In genomic region chr9:127877566-127877998, GRCh38 we compare ENCODE assay signal across 1 cellular context.
TF ChIP-seq lines count a peak whose summit lies in the region.

TSS of gene AK1 (minus strand) at chr9:127877675. CDS start at chr9:127874617, 3,058 bp downstream.

TF ChIP-seq in HepG2, 621 proteins besides CTCF, POLR2A, EP300 and RAD21 (continued from another document and continues in another):
- TF ChIP-seq ZNF770 (CRISPR knock-in tag; IDR thresholded peaks at IDR 0.05): peak; percentile 17; the same call in 1 of the 2 replicates
- TF ChIP-seq SIN3A (IDR thresholded peaks at IDR 0.05; ENCODE audit: borderline replicate concordance, low read depth, low read length): 0 out of 2 replicates have a peak, but pooled peaks have one; percentile 62
- TF ChIP-seq CREBL2 (CRISPR knock-in tag; IDR thresholded peaks at IDR 0.05; ENCODE audit: borderline replicate concordance): no peak
- no peak for TF ChIP-seq SNAI1 (CRISPR knock-in tag; IDR thresholded peaks at IDR 0.05; ENCODE audit: borderline replicate concordance)
- peak; percentile 72 for TF ChIP-seq DR1 (CRISPR knock-in tag; IDR thresholded peaks at IDR 0.05)
- 0 out of 2 replicates have a peak, but pooled peaks have one; percentile 26 for TF ChIP-seq ZZZ3 (CRISPR knock-in tag; IDR thresholded peaks at IDR 0.05; ENCODE audit: borderline replicate concordance)
- TF ChIP-seq CBX1 (IDR thresholded peaks at IDR 0.05; ENCODE audit: low read depth): no peak
- peak; percentile 44 for TF ChIP-seq ZFY (CRISPR knock-in tag; IDR thresholded peaks at IDR 0.05)
- TF ChIP-seq LCORL (IDR thresholded peaks at IDR 0.05): no peak
- TF ChIP-seq LCORL (CRISPR knock-in tag; IDR thresholded peaks at IDR 0.05): 0 out of 2 replicates have a peak, but pooled peaks have one; percentile 41
- peak; percentile 61; the same call in 1 of the 2 replicates for TF ChIP-seq SPEN (CRISPR knock-in tag; IDR thresholded peaks at IDR 0.05; ENCODE audit: low read depth)
- TF ChIP-seq ARNT2 (CRISPR knock-in tag; IDR thresholded peaks at IDR 0.05; ENCODE audit: low read depth): 0 out of 2 replicates have a peak, but pooled peaks have one; percentile 31
- TF ChIP-seq ARNTL (CRISPR knock-in tag; IDR thresholded peaks at IDR 0.05): peak; percentile 34; the same call in 1 of the 2 replicates
- TF ChIP-seq ZBTB7B (CRISPR knock-in tag; IDR thresholded peaks at IDR 0.05): peak; percentile 24; the same call in 1 of the 2 replicates
- 0 out of 2 replicates have a peak, but pooled peaks have one; percentile 30 for TF ChIP-seq ZC3H13 (CRISPR knock-in tag; IDR thresholded peaks at IDR 0.05)
- peak; percentile 42; the same call in 1 of the 2 replicates for TF ChIP-seq MAZ (IDR thresholded peaks at IDR 0.05; ENCODE audit: borderline replicate concordance, low read depth, low read length)
- TF ChIP-seq MAZ (CRISPR knock-in tag; IDR thresholded peaks at IDR 0.05; ENCODE audit: low read depth): peak; percentile 85
- 0 out of 2 replicates have a peak, but pooled peaks have one; percentile 17 for TF ChIP-seq ZBTB39 (CRISPR knock-in tag; IDR thresholded peaks at IDR 0.05)
- 0 out of 2 replicates have a peak, but pooled peaks have one; percentile 57 for TF ChIP-seq MXD3 (CRISPR knock-in tag; IDR thresholded peaks at IDR 0.05)
- TF ChIP-seq GABPB1 (CRISPR knock-in tag; IDR thresholded peaks at IDR 0.05): peak; percentile 63; the same call in 1 of the 2 replicates
- TF ChIP-seq ZNF609 (CRISPR knock-in tag; IDR thresholded peaks at IDR 0.05; ENCODE audit: borderline replicate concordance): 0 out of 2 replicates have a peak, but pooled peaks have one; percentile 43
- TF ChIP-seq THAP11 (CRISPR knock-in tag; IDR thresholded peaks at IDR 0.05): peak; percentile 60; the same call in 1 of the 2 replicates
- peak; percentile 23; the same call in 1 of the 2 replicates for TF ChIP-seq ZNF441 (CRISPR knock-in tag; IDR thresholded peaks at IDR 0.05; ENCODE audit: borderline replicate concordance)
- TF ChIP-seq MEIS2 (CRISPR knock-in tag; IDR thresholded peaks at IDR 0.05): peak; percentile 57; the same call in 1 of the 2 replicates
- 0 out of 2 replicates have a peak, but pooled peaks have one; percentile 21 for TF ChIP-seq ZNF451 (CRISPR knock-in tag; IDR thresholded peaks at IDR 0.05)
- 0 out of 2 replicates have a peak, but pooled peaks have one; percentile 42 for TF ChIP-seq PHF20 (CRISPR knock-in tag; IDR thresholded peaks at IDR 0.05)
- TF ChIP-seq SOX13 (IDR thresholded peaks at IDR 0.05): no peak
- 0 out of 4 replicates have a peak, but pooled peaks of 1 of the 2 experiments have one; percentile 6 for TF ChIP-seq SOX13 (CRISPR knock-in tag; conservative IDR thresholded peaks at IDR 0.05 in 1 of 2, IDR thresholded peaks at IDR 0.05 in 1 of 2)
- 0 out of 2 replicates have a peak, but pooled peaks have one; percentile 37 for TF ChIP-seq ZNF639 (CRISPR knock-in tag; conservative IDR thresholded peaks at IDR 0.05)
- TF ChIP-seq ZFX (CRISPR knock-in tag; IDR thresholded peaks at IDR 0.05; ENCODE audit: low read depth): no peak
- TF ChIP-seq ZNF776 (CRISPR knock-in tag; IDR thresholded peaks at IDR 0.05): no peak
- peak; percentile 86 for TF ChIP-seq SAP130 (CRISPR knock-in tag; IDR thresholded peaks at IDR 0.05; ENCODE audit: low read depth)
- peak; percentile 50; the same call in 1 of the 2 replicates for TF ChIP-seq CCDC6 (CRISPR knock-in tag; IDR thresholded peaks at IDR 0.05)
- peak; percentile 89 for TF ChIP-seq TFDP2 (CRISPR knock-in tag; IDR thresholded peaks at IDR 0.05)
- peak; percentile 44; the same call in 1 of the 2 replicates for TF ChIP-seq HIC2 (CRISPR knock-in tag; IDR thresholded peaks at IDR 0.05; ENCODE audit: low read depth)
- TF ChIP-seq NRL (CRISPR knock-in tag; IDR thresholded peaks at IDR 0.05; ENCODE audit: borderline replicate concordance): 0 out of 2 replicates have a peak, but pooled peaks have one; percentile 49
- TF ChIP-seq PHF8 (CRISPR knock-in tag; IDR thresholded peaks at IDR 0.05): peak; percentile 55
- peak; percentile 63 for TF ChIP-seq ZNF18 (CRISPR knock-in tag; IDR thresholded peaks at IDR 0.05; ENCODE audit: insufficient replicate concordance)
- TF ChIP-seq DNMT1 (CRISPR knock-in tag; IDR thresholded peaks at IDR 0.05): peak; percentile 80; the same call in 1 of the 2 replicates
- TF ChIP-seq WIZ (CRISPR knock-in tag; IDR thresholded peaks at IDR 0.05): peak; percentile 66; the same call in 1 of the 2 replicates
- no peak for TF ChIP-seq ONECUT2 (CRISPR knock-in tag; IDR thresholded peaks at IDR 0.05)
- TF ChIP-seq POGZ (CRISPR knock-in tag; IDR thresholded peaks at IDR 0.05): peak; percentile 49; the same call in 1 of the 2 replicates
- TF ChIP-seq ZNF891 (CRISPR knock-in tag; IDR thresholded peaks at IDR 0.05): 0 out of 2 replicates have a peak, but pooled peaks have one; percentile 35
